24 cellular contexts compared by ENCODE assay signal in the genomic region with DNA sequence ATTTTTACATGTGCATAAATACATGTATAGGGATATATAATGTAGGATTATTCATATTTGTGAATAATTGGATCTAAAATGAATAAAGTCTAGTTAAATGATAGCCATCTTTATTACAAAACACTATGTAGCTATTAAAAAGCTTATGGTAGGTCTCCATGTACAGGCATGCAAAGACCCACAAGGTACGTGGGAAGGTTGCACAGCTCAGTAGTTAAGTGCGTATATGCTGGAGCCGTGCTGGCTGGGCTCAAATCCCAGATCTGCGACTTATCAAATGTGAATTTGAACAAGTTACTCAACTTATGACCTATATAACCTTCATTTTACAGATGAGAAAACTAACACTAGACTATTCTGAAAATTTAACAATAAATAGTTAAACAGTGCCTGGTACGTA.
"Had no signal": no experiment of that assay in that cellular context is flagged by ENCODE, and none has a peak within 500 bp of the region (broad histone marks: within the 10 kb centered on the region; RNA-seq: fewer than 3 reads in every experiment).

No MANE protein-coding gene starts in this region.

- ATAC-seq: effector memory CD8-positive, alpha-beta T cell; naive thymus-derived CD4-positive, alpha-beta T cell; stimulated activated memory B cell treated with anti-CD40 and anti-IgM and Interleukin-4, amounts not matched to agents 10 μg/mL and 1 μg/mL and 100 μg/mL, for 72 hours; stimulated activated naive CD8-positive, alpha-beta T cell treated with anti-CD3 and anti-CD28 coated beads, Interleukin-15, Interleukin-2, amounts not matched to agents 100 U/mL and 50 U/mL, for 24 hours had no signal

- H3K9ac ChIP-seq: neural progenitor cell, parathyroid adenoma had no signal

- H3K27ac ChIP-seq: neural progenitor cell, parathyroid adenoma, sigmoid colon, thoracic aorta, vagina had no signal

- H3K9me3 Mint-ChIP-seq: effector memory CD8-positive, alpha-beta T cell; immature natural killer cell; naive thymus-derived CD4-positive, alpha-beta T cell; stimulated activated memory B cell treated with anti-CD40 and anti-IgM and Interleukin-4, amounts not matched to agents 10 μg/mL and 1 μg/mL and 100 μg/mL, for 72 hours had no signal

- H3K9me3 ChIP-seq: mucosa of descending colon, sigmoid colon, thoracic aorta, vagina had no signal

- DNase-seq: cortex of kidney; effector memory CD8-positive, alpha-beta T cell; erythroblast; hypothalamus; immature natural killer cell; islet precursor cell; kidney glomerular epithelial cell; left ventricle myocardium superior; mesenchymal stem cell; naive thymus-derived CD4-positive, alpha-beta T cell; sigmoid colon; stimulated activated CD4-positive, alpha-beta T cell treated with anti-CD3 and anti-CD28 coated beads, Interleukin-4, amount 100 ng/mL, for 4 hours; stimulated activated naive CD8-positive, alpha-beta T cell treated with anti-CD3 and anti-CD28 coated beads, Interleukin-15, Interleukin-2, amounts not matched to agents 100 U/mL and 50 U/mL, for 24 hours; substantia nigra had no signal

- H3K27ac Mint-ChIP-seq: effector memory CD8-positive, alpha-beta T cell; immature natural killer cell; mesothelial cell of epicardium; naive thymus-derived CD4-positive, alpha-beta T cell; nephron; neural progenitor cell; progenitor cell of endocrine pancreas; stimulated activated memory B cell treated with anti-CD40 and anti-IgM and Interleukin-4, amounts not matched to agents 10 μg/mL and 1 μg/mL and 100 μg/mL, for 72 hours; type B pancreatic cell had no signal

- H3K27me3 ChIP-seq: neural progenitor cell, sigmoid colon, vagina had no signal

- H3K36me3 ChIP-seq: neural progenitor cell, sigmoid colon, thoracic aorta, vagina had no signal

- H3K4me3 ChIP-seq: mucosa of descending colon, neural progenitor cell, sigmoid colon, thoracic aorta, vagina had no signal

- H3K4me1 ChIP-seq: neural progenitor cell, parathyroid adenoma had no signal

- H3K27me3 Mint-ChIP-seq: progenitor cell of endocrine pancreas; stimulated activated memory B cell treated with anti-CD40 and anti-IgM and Interleukin-4, amounts not matched to agents 10 μg/mL and 1 μg/mL and 100 μg/mL, for 72 hours; type B pancreatic cell had no signal

- H3K36me3 Mint-ChIP-seq: immature natural killer cell; mesothelial cell of epicardium; naive thymus-derived CD4-positive, alpha-beta T cell; stimulated activated memory B cell treated with anti-CD40 and anti-IgM and Interleukin-4, amounts not matched to agents 10 μg/mL and 1 μg/mL and 100 μg/mL, for 72 hours had no signal

- H3K4me3 Mint-ChIP-seq: effector memory CD8-positive, alpha-beta T cell; immature natural killer cell; mesothelial cell of epicardium; naive thymus-derived CD4-positive, alpha-beta T cell; nephron; neural progenitor cell; stimulated activated memory B cell treated with anti-CD40 and anti-IgM and Interleukin-4, amounts not matched to agents 10 μg/mL and 1 μg/mL and 100 μg/mL, for 72 hours; type B pancreatic cell had no signal
